8 cellular contexts compared by ENCODE assay signal in the genomic region with DNA sequence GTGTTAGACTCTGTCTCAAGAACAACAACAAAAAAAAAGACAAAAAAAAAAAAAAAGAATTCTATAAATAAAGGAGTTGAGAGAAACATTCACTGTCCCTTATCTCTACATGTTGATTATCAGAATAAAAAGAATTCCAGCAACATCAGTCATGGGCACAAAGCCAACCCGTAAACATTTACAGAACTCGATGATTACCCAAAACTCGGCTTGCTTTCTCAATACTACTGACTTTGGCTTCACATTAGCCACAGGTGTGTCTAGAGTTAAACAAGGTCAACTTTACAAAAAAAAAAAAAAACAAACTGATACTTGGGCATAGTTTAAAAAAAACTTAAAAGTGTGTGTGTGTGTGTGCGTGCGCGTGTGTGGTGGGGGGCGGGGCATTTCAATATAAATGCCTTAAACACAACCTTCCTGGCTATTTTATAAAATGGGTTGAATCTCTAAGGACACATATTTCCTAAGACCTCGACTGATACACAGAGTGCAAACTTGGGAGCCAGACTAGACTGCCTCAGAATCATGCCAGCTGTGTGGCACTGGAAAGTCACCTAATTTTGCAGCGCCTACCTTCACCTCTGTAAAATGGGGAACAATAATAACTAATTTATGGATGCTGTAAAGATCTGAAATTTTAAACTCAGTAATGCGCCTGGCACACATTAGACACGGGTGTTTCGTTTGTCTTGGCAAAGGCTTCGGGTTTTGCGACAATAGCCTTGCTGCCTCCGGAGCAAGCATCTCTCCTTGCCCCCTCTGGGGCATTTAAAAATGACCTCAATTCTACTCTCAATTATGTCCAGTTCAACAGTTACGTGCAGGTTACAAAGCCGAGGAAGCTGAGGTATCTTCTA. TPM values are rescaled to one million over a fixed set of nuclear protein-coding genes. Genes with fewer than 3 reads are reported as not detected.
DNase-seq lines count a peak whose midpoint lies in the region; ATAC-seq lines count a peak whose summit lies in the region.

No MANE protein-coding gene starts in this region.

- H3K9ac ChIP-seq in adipocyte (ENCODE audit: low read length) = peak overlapping the region; percentile 82

- peaks cover 2 to 6% (median 3%) of the 10 kb centered on the region in 3 donors for H3K27me3 Mint-ChIP-seq in immature natural killer cell (ENCODE audit: low read depth in 3 of 3)
- no peaks in the 10 kb centered on the region for H3K27me3 Mint-ChIP-seq in stimulated activated naive CD8-positive, alpha-beta T cell treated with anti-CD3 and anti-CD28 coated beads, Interleukin-15, amount 100 ng/mL, for 72 hours

- peaks cover 6% of the 10 kb centered on the region for H3K36me3 ChIP-seq in adipocyte (ENCODE audit: control insufficient read depth, insufficient read depth, low read length, severe bottlenecking)

- peak overlapping the region; percentile 88 to 91 (median 91) for H3K4me3 Mint-ChIP-seq in immature natural killer cell
- H3K4me3 Mint-ChIP-seq in stimulated activated naive CD8-positive, alpha-beta T cell treated with anti-CD3 and anti-CD28 coated beads, Interleukin-15, amount 100 ng/mL, for 72 hours = peak overlapping the region; percentile 83 to 90

- peaks cover 0 to 4% (median 0%) of the 10 kb centered on the region in 3 donors for H3K36me3 Mint-ChIP-seq in immature natural killer cell

- peak overlapping the region; percentile 29 to 80 (median 73) for H3K27ac Mint-ChIP-seq in immature natural killer cell
- peak overlapping the region in 1 of 2 donors; percentile 43 for H3K27ac Mint-ChIP-seq in stimulated activated naive CD8-positive, alpha-beta T cell treated with anti-CD3 and anti-CD28 coated beads, Interleukin-15, amount 100 ng/mL, for 72 hours

- ATAC-seq in GM21619 (IDR thresholded peaks at IDR 0.05; ENCODE audit: unreplicated experiment) = peak; percentile 25
- ATAC-seq in stimulated activated naive CD8-positive, alpha-beta T cell treated with anti-CD3 and anti-CD28 coated beads, Interleukin-15, amount 100 ng/mL, for 72 hours = peak; percentile 39

- peak overlapping the region; percentile 90 for H3K4me3 ChIP-seq in adipocyte (ENCODE audit: low read length)

- DNase-seq in NCI-H82 (lab: John Stamatoyannopoulos, UW) (peak; percentile 56), NCI-H82 treated with DMSO at 0.1 percent for 48 hours (lab: John Stamatoyannopoulos, UW; ENCODE audit: unreplicated experiment) (no peak), HuH-7.5 (ENCODE audit: low spot score) (peak; percentile 43), adipocyte (ENCODE audit: low read depth) (peak; percentile 52), immature natural killer cell (no peak), middle frontal gyrus (ENCODE audit: extremely low spot score, low spot score) (no peak)
- no peak for DNase-seq in stimulated activated naive CD8-positive, alpha-beta T cell treated with anti-CD3 and anti-CD28 coated beads, Interleukin-15, amount 100 ng/mL, for 72 hours

- no peaks in the 10 kb centered on the region for H3K9me3 ChIP-seq in adipocyte (ENCODE audit: control insufficient read depth, low read length)

- H3K9me3 Mint-ChIP-seq in immature natural killer cell = peaks cover 0 to 2% (median 0%) of the 10 kb centered on the region in 6 donors
- no peaks in the 10 kb centered on the region for H3K9me3 Mint-ChIP-seq in stimulated activated naive CD8-positive, alpha-beta T cell treated with anti-CD3 and anti-CD28 coated beads, Interleukin-15, amount 100 ng/mL, for 72 hours

- H3K27me3 ChIP-seq in adipocyte (replicated peaks; ENCODE audit: control insufficient read depth, insufficient read depth, low read length) = no peaks in the 10 kb centered on the region

- peaks cover 16 to 32% of the 10 kb centered on the region in 2 donors for H3K4me1 Mint-ChIP-seq in immature natural killer cell
- H3K4me1 Mint-ChIP-seq in stimulated activated naive CD8-positive, alpha-beta T cell treated with anti-CD3 and anti-CD28 coated beads, Interleukin-15, amount 100 ng/mL, for 72 hours = peaks cover 22% of the 10 kb centered on the region

- H3K4me1 ChIP-seq in adipocyte (ENCODE audit: control insufficient read depth, insufficient read depth, low read length) = peaks cover 7% of the 10 kb centered on the region

RNA-seq across cellular contexts. Expression of gene EBPL, which starts 0.9 kb away (rescaled TPM):
- polyA plus RNA-seq in immature natural killer cell = 10 to 100 TPM; 47.3 to 53.6 (median 49.6) TPM

Comparison
In these comparisons a context has a peak if more than half of its experiments do, and no peak if none do; other contexts are left out.
1. DNase-seq: peak in NCI-H82 (single experiment), HuH-7.5 (single experiment) and adipocyte (single experiment); none in NCI-H82 treated with DMSO at 0.1 percent for 48 hours (single experiment), immature natural killer cell (0 of 3), stimulated activated naive CD8-positive, alpha-beta T cell treated with anti-CD3 and anti-CD28 coated beads, Interleukin-15, amount 100 ng/mL, for 72 hours (0 of 2) and middle frontal gyrus (single experiment).